25 cellular contexts compared by ENCODE assay signal in genomic region chr16:57741660-57742191, GRCh38. TPM values are rescaled to one million over a fixed set of nuclear protein-coding genes. Genes with fewer than 3 reads are reported as not detected.
A peak's percentile ranks its signal among the peaks of the same experiment; 100 is the strongest.
DNase-seq lines count a peak whose midpoint lies in the region; ATAC-seq, FAIRE-seq and TF ChIP-seq lines count a peak whose summit lies in the region.
"Had no signal": no experiment of that assay in that cellular context is flagged by ENCODE, and none has a peak within 500 bp of the region (broad histone marks: within the 10 kb centered on the region; RNA-seq: fewer than 3 reads in every experiment).

No MANE protein-coding gene starts in this region.

- no peak overlapping the region for H2BK5ac ChIP-seq in mesendoderm (ENCODE audit: low read length)

- no peak for FAIRE-seq in K562 (lab: Jason Lieb, UNC)
- FAIRE-seq: RCC 7860 had no signal

- no peak overlapping the region for H4K8ac ChIP-seq in mesendoderm (ENCODE audit: low read depth, low read length)

- no peak overlapping the region for H3K4ac ChIP-seq in mesendoderm (ENCODE audit: low read depth, low read length)

- no peak overlapping the region for H3K4me2 ChIP-seq in K562 (ENCODE audit: insufficient read depth, low read length)
- no peak overlapping the region for H3K4me2 ChIP-seq in mesendoderm (ENCODE audit: low read length)

- TF ChIP-seq RAD21 in K562 (CRISPR knock-in tag; conservative IDR thresholded peaks at IDR 0.05 in 1 of 2, IDR thresholded peaks at IDR 0.05 in 1 of 2), result no peak

- peaks cover 4% of the 10 kb centered on the region; the same call in 1 of the 3 replicates for H3K79me2 ChIP-seq in K562 (ENCODE audit: control insufficient read depth, insufficient read depth, low read length)
- H3K79me2 ChIP-seq in mesendoderm (ENCODE audit: control insufficient read depth, insufficient read depth, low read length), result no peaks in the 10 kb centered on the region

- H3K9me3 ChIP-seq in A673 (ENCODE audit: low read depth, low read length, poor library complexity, severe bottlenecking) (no peaks in the 10 kb centered on the region), K562 (replicated peaks; ENCODE audit: control insufficient read depth, insufficient read depth, low read depth, low read length) (no peaks in the 10 kb centered on the region), lower lobe of right lung (no peaks in the 10 kb centered on the region)
- H3K9me3 ChIP-seq: adrenal gland, tibial artery had no signal

- H2AK5ac ChIP-seq in mesendoderm (ENCODE audit: low read length), result no peak overlapping the region

- POLR2A ChIA-PET in A673 (lab: Charles Lee; ENCODE audit: low non-redundant PET), result no interaction called here
- POLR2A ChIA-PET in K562 (lab: Yijun Ruan, JAX), result interaction anchor here (0.6 to 0.7 kb wide), 2 partner anchors 37 to 70 kb away, joined by 3 read pairs; no protein-coding TSS in a partner anchor

- no peaks in the 10 kb centered on the region for H3K79me1 ChIP-seq in mesendoderm (ENCODE audit: low read length)

- TF ChIP-seq POLR2A in K562 (conservative IDR thresholded peaks at IDR 0.05), result no peak

- ATAC-seq in K562 (peak; percentile 57), lower lobe of right lung (no peak)

- no peaks in the 10 kb centered on the region for H4K20me1 ChIP-seq in K562 (replicated peaks; ENCODE audit: control insufficient read depth, insufficient read depth, low read length)

- H3K9me1 ChIP-seq in K562 (ENCODE audit: control insufficient read depth, insufficient read depth, low read length), result no peaks in the 10 kb centered on the region

- BruUV-seq in A673 (replicated peaks; lab: Mats Ljungman, UMichigan), result no TSS peak
- BruUV-seq in K562 (replicated peaks; lab: Mats Ljungman, UMichigan), result no TSS peak

- DNase-seq in A673 (ENCODE audit: low spot score) (peak; percentile 42), DMS 273 (lab: John Stamatoyannopoulos, UW; ENCODE audit: unreplicated experiment) (peak; percentile 90), K562 (ENCODE audit: extremely low read depth in 1 of 4, low spot score in 3 of 4) (no peak), lower lobe of right lung (peak; percentile 38), NK-92 (lab: John Stamatoyannopoulos, UW; ENCODE audit: unreplicated experiment) (no peak), NCI-H510A (lab: John Stamatoyannopoulos, UW) (no peak), mesendoderm (no peak), NCI-H2196 (lab: John Stamatoyannopoulos, UW; ENCODE audit: unreplicated experiment) (no peak)
- DNase-seq: activated naive CD4-positive, alpha-beta T cell; activated T-cell treated with anti-CD3 and anti-CD28 coated beads, Interleukin-2, amount 50 U/mL, for 48 hours; adrenal gland; brain microvascular endothelial cell; Calu3; effector CD4-positive, alpha-beta T cell; erythroblast; foreskin fibroblast; hippocampal formation; NCI-H2029 treated with DMSO at 0.1 percent for 48 hours; stimulated activated CD4-positive, alpha-beta T cell treated with anti-CD3 and anti-CD28 coated beads, Interleukin-4, amount 100 ng/mL, for 4 hours; tibial artery had no signal

- H3K36me3 ChIP-seq in A673 (ENCODE audit: insufficient read depth, low read length, poor library complexity, severe bottlenecking), result peaks cover 47% of the 10 kb centered on the region
- H3K36me3 ChIP-seq in K562 (ENCODE audit: control insufficient read depth, insufficient read depth, low read length), result peaks cover 35% of the 10 kb centered on the region; the same call in 2 of the 3 replicates
- peaks cover 30% of the 10 kb centered on the region for H3K36me3 ChIP-seq in lower lobe of right lung
- H3K36me3 ChIP-seq in mesendoderm (ENCODE audit: control insufficient read depth, insufficient read depth, low read length), result no peaks in the 10 kb centered on the region
- H3K36me3 ChIP-seq: adrenal gland, brain microvascular endothelial cell had no signal

- no peak overlapping the region for H3K18ac ChIP-seq in mesendoderm (ENCODE audit: low read length)

- TF ChIP-seq CTCF in A673 (conservative IDR thresholded peaks at IDR 0.05; ENCODE audit: low read depth, low read length) (no peak), K562 (IDR thresholded peaks at IDR 0.05 in 2 of 3, conservative IDR thresholded peaks at IDR 0.05 in 1 of 3; ENCODE audit: insufficient read depth in 2 of 3, low read depth in 1 of 3, low read length in 3 of 3) (no peak), lower lobe of right lung (IDR thresholded peaks at IDR 0.05) (no peak)

- TF ChIP-seq EP300 in K562 (IDR thresholded peaks at IDR 0.05; ENCODE audit: low read length), result no peak

- WGBS in K562 (ENCODE audit: insufficient coverage, low coverage, missing lambda C conversion rate), result 78% methylated on average over 9 of the region's 16 CpGs
- WGBS in mesendoderm (ENCODE audit: extremely low coverage, insufficient coverage, low lambda C conversion rate), result no CpG with 5 or more reads among the region's 16 CpGs

- H3K27ac ChIP-seq in A673 (ENCODE audit: low read depth, low read length, poor library complexity, severe bottlenecking) (peak overlapping the region; percentile 53), K562 (ENCODE audit: extremely low read depth, low read depth, low read length) (no peak overlapping the region), lower lobe of right lung (no peak overlapping the region), mesendoderm (ENCODE audit: low read depth, low read length) (no peak overlapping the region)
- H3K27ac ChIP-seq: adrenal gland, brain microvascular endothelial cell, C4-2B, tibial artery had no signal

- H3K23ac ChIP-seq in mesendoderm (ENCODE audit: low read length), result no peak overlapping the region

- no peak overlapping the region for H2AFZ ChIP-seq in K562 (ENCODE audit: low read depth, low read length)

- no peaks in the 10 kb centered on the region for H3K27me3 ChIP-seq in A673 (replicated peaks; ENCODE audit: insufficient read depth, low read depth, low read length, poor library complexity)
- H3K27me3 ChIP-seq in K562 (ENCODE audit: control insufficient read depth in 2 of 2, insufficient read depth in 2 of 2, low read length in 2 of 2), result no peaks in the 10 kb centered on the region
- H3K27me3 ChIP-seq in lower lobe of right lung (ENCODE audit: low read depth), result no peaks in the 10 kb centered on the region
- H3K27me3 ChIP-seq in mesendoderm (ENCODE audit: insufficient read depth, low read length, poor library complexity), result no peaks in the 10 kb centered on the region
- H3K27me3 ChIP-seq: adrenal gland, brain microvascular endothelial cell, tibial artery had no signal

- H3K4me3 ChIP-seq in A673 (ENCODE audit: low read depth, low read length, poor library complexity, severe bottlenecking), result no peak overlapping the region
- H3K4me3 ChIP-seq in K562, result no peak overlapping the region
- H3K4me3 ChIP-seq in lower lobe of right lung, result no peak overlapping the region
- H3K4me3 ChIP-seq in mesendoderm (ENCODE audit: low read length), result no peak overlapping the region
- H3K4me3 ChIP-seq: adrenal gland, lung, tibial artery had no signal

- no peak overlapping the region for H4K5ac ChIP-seq in mesendoderm (ENCODE audit: low read length)

- H2BK120ac ChIP-seq in mesendoderm (ENCODE audit: low read depth, low read length), result no peak overlapping the region

- H3K4me1 ChIP-seq in A673 (ENCODE audit: insufficient read depth, low read length, poor library complexity, severe bottlenecking) (peaks cover 44% of the 10 kb centered on the region), K562 (replicated peaks in 1 of 2; ENCODE audit: control insufficient read depth in 2 of 2, insufficient read depth in 2 of 2, low read length in 2 of 2) (peaks cover 18 to 35% of the 10 kb centered on the region in 2 experiments), lower lobe of right lung (peaks cover 5% of the 10 kb centered on the region), mesendoderm (ENCODE audit: control insufficient read depth, low read depth, low read length) (no peaks in the 10 kb centered on the region)

- intact Hi-C loops in A673 (cut with micrococcal nuclease; ENCODE audit: unreplicated experiment) (loop anchor here (5.0 kb wide), 1 partner anchor 106 kb away; no protein-coding TSS in a partner anchor), K562 (cut with micrococcal nuclease) (no loop called here), lower lobe of right lung (cut with DNase I) (no loop called here)

- no peak overlapping the region for H2BK15ac ChIP-seq in mesendoderm (replicated peaks; ENCODE audit: low read depth)

- in situ Hi-C loops in K562 (cut with MboI), result no loop called here

- CTCF ChIA-PET in A673 (lab: Charles Lee), result no interaction called here
- CTCF ChIA-PET in K562 (lab: Yijun Ruan, JAX; ENCODE audit: low intra/inter-chr PET ratio), result no interaction called here

- no peak overlapping the region for H3K56ac ChIP-seq in mesendoderm (ENCODE audit: low read length)

- H3K9ac ChIP-seq in K562 (ENCODE audit: insufficient read depth in 1 of 2, low read depth in 2 of 2, low read length in 2 of 2), result peak overlapping the region in 1 of 2 experiments; percentile 46; a peak in 1 of 4 replicates
- no peak overlapping the region for H3K9ac ChIP-seq in mesendoderm (ENCODE audit: low read length)

RNA-seq across cellular contexts. Expression of gene KATNB1, which starts 6.2 kb away (rescaled TPM):
- total RNA-seq in A673 (2021), result 55.7 and 58.5 TPM in 2 replicates
- 32.2 and 108 TPM in 2 replicates for total RNA-seq in K562 (2011; cell fraction: chromatin; rRNA removed; ENCODE audit: low replicate concordance)
- total RNA-seq in K562 (2011; cell fraction: nucleolus; rRNA removed), result 85.9 and 107 TPM in 2 replicates
- 35.6 and 47.7 TPM in 2 replicates for total RNA-seq in K562 (2011; cell fraction: nucleoplasm; rRNA removed)
- 41.7 and 49.9 TPM in 2 replicates for total RNA-seq in K562 (2014; rRNA removed)
- 11.0 and 12.4 TPM in 2 replicates for total RNA-seq in K562 (2014; rRNA removed; fragmentation: Illumina TruSeq; extraction: Trizol)
- total RNA-seq in K562 (2015; rRNA removed; fragmentation: Illumina TruSeq; extraction: Trizol), result 16.2 and 19.2 TPM in 2 replicates
- 50.2 and 52.6 TPM in 2 replicates for total RNA-seq in K562 (2021)
- polyA plus RNA-seq in K562 (2011; rRNA removed), result 21.9 and 35.8 TPM in 2 replicates
- 23.3 and 42.8 TPM in 2 replicates for polyA plus RNA-seq in K562 (2011; cell fraction: cytosol; rRNA removed)
- 157 and 196 TPM in 2 replicates for polyA plus RNA-seq in K562 (2011; cell fraction: nucleus; rRNA removed)
- 32.5 and 46.3 TPM in 2 replicates for polyA plus RNA-seq in K562 (2012)
- polyA plus RNA-seq in K562 (2014; fragmentation: Illumina TruSeq; extraction: Trizol), result 34.2 and 55.7 TPM in 2 replicates
- polyA plus RNA-seq in K562 (2014; fragmentation: Nextera tagmentation; extraction: Ambion mirVana), result 1 to 10 TPM; 1.2 to 2.6 TPM
- 39.6 and 48.0 TPM in 2 replicates for polyA plus RNA-seq in K562 (2014; rRNA removed)
- 9.4 and 10.4 TPM in 2 replicates for polyA minus RNA-seq in K562 (2011; rRNA and poly(A)+ RNA removed)
- 17.7 and 29.2 TPM in 2 replicates for polyA minus RNA-seq in K562 (2011; cell fraction: cytosol; rRNA and poly(A)+ RNA removed)
- 35.1 and 38.8 TPM in 2 replicates for polyA minus RNA-seq in K562 (2011; cell fraction: nucleus; rRNA and poly(A)+ RNA removed)
- 18.0 TPM for total RNA-seq in lower lobe of right lung
- polyA plus RNA-seq in mesendoderm (2013, experiment 1 of 2), result 30.2 TPM
- polyA plus RNA-seq in mesendoderm (2013, experiment 2 of 2), result 30.1 TPM

RNA-seq across cellular contexts. Expression of gene DRC7, which starts 47.1 kb away (rescaled TPM):
- total RNA-seq in A673 (2021) (not detected in 2 replicates), K562 (2014; rRNA removed) (0.09 TPM in 1 of 2 replicates, not detected in the other), K562 (2014; rRNA removed; fragmentation: Illumina TruSeq; extraction: Trizol) (0.04 TPM in 1 of 2 replicates, not detected in the other), K562 (2015; rRNA removed; fragmentation: Illumina TruSeq; extraction: Trizol) (0.19 and 0.33 TPM in 2 replicates), K562 (2021) (0.22 and 0.24 TPM in 2 replicates), lower lobe of right lung (4.3 TPM)
- total RNA-seq in K562 (2011; cell fraction: chromatin; rRNA removed; ENCODE audit: low replicate concordance), result 0.90 and 1.9 TPM in 2 replicates
- total RNA-seq in K562 (2011; cell fraction: nucleolus; rRNA removed), result not detected in 2 replicates
- 0.15 TPM in 1 of 2 replicates, not detected in the other for total RNA-seq in K562 (2011; cell fraction: nucleoplasm; rRNA removed)
- polyA plus RNA-seq in K562 (2011; rRNA removed) (0.13 and 0.53 TPM in 2 replicates), K562 (2014; fragmentation: Illumina TruSeq; extraction: Trizol) (0.12 and 0.29 TPM in 2 replicates), K562 (2014; fragmentation: Nextera tagmentation; extraction: Ambion mirVana) (not detected), K562 (2014; rRNA removed) (not detected in 2 replicates)
- 0.07 and 0.40 TPM in 2 replicates for polyA plus RNA-seq in K562 (2011; cell fraction: cytosol; rRNA removed)
- 0.65 and 1.0 TPM in 2 replicates for polyA plus RNA-seq in K562 (2011; cell fraction: nucleus; rRNA removed)
- 0.51 and 1.4 TPM in 2 replicates for polyA plus RNA-seq in K562 (2012)
- 0.35 and 0.69 TPM in 2 replicates for polyA minus RNA-seq in K562 (2011; rRNA and poly(A)+ RNA removed)
- not detected in 2 replicates for polyA minus RNA-seq in K562 (2011; cell fraction: cytosol; rRNA and poly(A)+ RNA removed)
- polyA minus RNA-seq in K562 (2011; cell fraction: nucleus; rRNA and poly(A)+ RNA removed), result 0.27 and 0.67 TPM in 2 replicates
- 0.06 TPM for polyA plus RNA-seq in mesendoderm (2013, experiment 1 of 2)
- polyA plus RNA-seq in mesendoderm (2013, experiment 2 of 2), result not detected
- total RNA-seq: activated CD8-positive, alpha-beta memory T cell treated with anti-CD3 and anti-CD28 coated beads for 36 hours; adrenal gland; Calu3 had no signal
- polyA plus RNA-seq: AG04450 had no signal

Comparison
In these comparisons a context has a peak if more than half of its experiments do, and no peak if none do; other contexts are left out.
1. DNase-seq: peak in A673 (single experiment), DMS 273 (single experiment) and lower lobe of right lung (single experiment); none in K562 (0 of 4), NK-92 (single experiment), NCI-H510A (single experiment), mesendoderm (single experiment) and NCI-H2196 (single experiment).